In the genomic region with DNA sequence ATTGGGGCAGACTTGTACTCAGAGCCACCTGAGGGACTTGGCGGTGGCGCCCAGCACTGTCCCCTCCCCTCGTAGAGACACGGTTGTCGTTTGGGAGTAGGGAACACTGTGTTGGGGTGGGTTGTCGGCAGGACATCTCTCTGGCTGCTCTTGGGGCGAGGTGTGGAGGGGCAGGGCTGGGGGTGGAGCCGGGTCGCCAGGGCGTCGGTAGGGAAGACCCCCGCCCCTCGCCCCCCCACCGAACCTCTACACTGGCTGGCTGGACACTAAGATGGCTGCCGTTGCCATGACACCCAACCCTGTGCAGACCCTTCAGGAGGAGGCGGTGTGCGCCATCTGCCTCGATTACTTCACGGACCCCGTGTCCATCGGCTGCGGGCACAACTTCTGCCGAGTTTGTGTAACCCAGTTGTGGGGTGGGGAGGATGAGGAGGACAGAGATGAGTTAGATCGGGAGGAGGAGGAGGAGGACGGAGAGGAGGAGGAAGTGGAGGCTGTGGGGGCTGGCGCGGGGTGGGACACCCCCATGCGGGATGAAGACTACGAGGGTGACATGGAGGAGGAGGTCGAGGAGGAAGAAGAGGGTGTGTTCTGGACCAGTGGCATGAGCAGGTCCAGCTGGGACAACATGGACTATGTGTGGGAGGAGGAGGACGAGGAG, we compare ENCODE assay signal across 8 cellular contexts. TPM values are rescaled to one million over a fixed set of nuclear protein-coding genes. Genes with fewer than 3 reads are reported as not detected.
A peak's percentile ranks its signal among the peaks of the same experiment; 100 is the strongest.
DNase-seq lines count a peak whose midpoint lies in the region; ATAC-seq, FAIRE-seq and TF ChIP-seq lines count a peak whose summit lies in the region.

No MANE protein-coding gene starts in this region.

- intact Hi-C loops in K562 (cut with micrococcal nuclease) (loop anchor here (1.0 to 2.0 kb wide), 2 partner anchors 17 to 33 kb away; no protein-coding TSS in a partner anchor), left colon (cut with DNase I, micrococcal nuclease) (no loop called here), stomach (cut with DNase I; ENCODE audit: low total_unique reads) (no loop called here)

- H3K9me3 ChIP-seq in HUES48 (ENCODE audit: control insufficient read depth, insufficient read depth, low read length) = no peaks in the 10 kb centered on the region
- no peaks in the 10 kb centered on the region for H3K9me3 ChIP-seq in K562 (replicated peaks; ENCODE audit: control insufficient read depth, insufficient read depth, low read depth, low read length)
- no peaks in the 10 kb centered on the region for H3K9me3 ChIP-seq in stomach

- no peak for TF ChIP-seq RAD21 in K562 (CRISPR knock-in tag; conservative IDR thresholded peaks at IDR 0.05 in 1 of 2, IDR thresholded peaks at IDR 0.05 in 1 of 2)

- TF ChIP-seq CTCF in K562 (IDR thresholded peaks at IDR 0.05 in 2 of 3, conservative IDR thresholded peaks at IDR 0.05 in 1 of 3; ENCODE audit: insufficient read depth in 2 of 3, low read depth in 1 of 3, low read length in 3 of 3) = no peak
- TF ChIP-seq CTCF in stomach (IDR thresholded peaks at IDR 0.05) = no peak

- peak overlapping the region; percentile 96 for H3K4me2 ChIP-seq in K562 (ENCODE audit: insufficient read depth, low read length)

- WGBS in K562 (ENCODE audit: insufficient coverage, low coverage, missing lambda C conversion rate) = 2% methylated on average over 17 of the region's 31 CpGs
- 1 to 2% (median 2%) methylated on average over 17 to 31 of the region's 31 CpGs for WGBS in stomach, 5 donors

- FAIRE-seq in GM12892 (lab: Jason Lieb, UNC) (peak; percentile 40), K562 (lab: Jason Lieb, UNC) (no peak)

- H3K27ac ChIP-seq in HUES48 (ENCODE audit: low read depth, low read length) = peak overlapping the region; percentile 92
- H3K27ac ChIP-seq in K562 (ENCODE audit: extremely low read depth, low read depth, low read length) = peak overlapping the region; percentile 90
- H3K27ac ChIP-seq in stomach = peak overlapping the region; percentile 88 to 98 (median 96)

- TF ChIP-seq EP300 in K562 (IDR thresholded peaks at IDR 0.05; ENCODE audit: low read length) (no peak), stomach (IDR thresholded peaks at IDR 0.05) (no peak)

- peak overlapping the region; percentile 74 for H2AFZ ChIP-seq in K562 (ENCODE audit: low read depth, low read length)

- TF ChIP-seq POLR2A in GM12892 (IDR thresholded peaks at IDR 0.05; ENCODE audit: low read depth, low read length) = no peak; the same call in 1 of the 2 replicates
- TF ChIP-seq POLR2A in K562 (conservative IDR thresholded peaks at IDR 0.05) = peak; percentile 10; the same call in 1 of the 2 replicates
- no peak for TF ChIP-seq POLR2A in stomach (IDR thresholded peaks at IDR 0.05)

- ATAC-seq in K562 (peak; percentile 1), left colon (peak; percentile 2)

- H3K4me1 ChIP-seq in HUES48 (ENCODE audit: control insufficient read depth, insufficient read depth, low read length) (no peaks in the 10 kb centered on the region), K562 (replicated peaks in 1 of 2; ENCODE audit: control insufficient read depth in 2 of 2, insufficient read depth in 2 of 2, low read length in 2 of 2) (peaks cover 0 to 42% of the 10 kb centered on the region in 2 experiments; a peak in 4 of 5 replicates), stomach (peaks cover 10 to 45% (median 32%) of the 10 kb centered on the region in 4 donors)

- no peaks in the 10 kb centered on the region for H3K9me1 ChIP-seq in K562 (ENCODE audit: control insufficient read depth, insufficient read depth, low read length)

- DNase-seq in GM12892 (ENCODE audit: insufficient read length) (no peak), K562 (ENCODE audit: extremely low read depth in 1 of 4, low spot score in 3 of 4) (no peak), left colon (peak; percentile 73), stomach (peak; percentile 34), germinal center (ENCODE audit: low spot score) (no peak), NCI-H748 (lab: John Stamatoyannopoulos, UW; ENCODE audit: unreplicated experiment) (no peak), NK-92 (lab: John Stamatoyannopoulos, UW; ENCODE audit: unreplicated experiment) (no peak)

- H3K36me3 ChIP-seq in HUES48 (ENCODE audit: control insufficient read depth, insufficient read depth, low read length) (peaks cover 30% of the 10 kb centered on the region), K562 (ENCODE audit: control insufficient read depth, insufficient read depth, low read length) (peaks cover 28% of the 10 kb centered on the region), stomach (peaks cover 10 to 18% (median 13%) of the 10 kb centered on the region in 4 donors)

- H4K20me1 ChIP-seq in K562 (replicated peaks; ENCODE audit: control insufficient read depth, insufficient read depth, low read length) = no peaks in the 10 kb centered on the region

- no peaks in the 10 kb centered on the region for H3K27me3 ChIP-seq in HUES48 (ENCODE audit: control insufficient read depth, insufficient read depth, low read length)
- H3K27me3 ChIP-seq in K562 (ENCODE audit: control insufficient read depth in 2 of 2, insufficient read depth in 2 of 2, low read length in 2 of 2) = no peaks in the 10 kb centered on the region
- H3K27me3 ChIP-seq in stomach = no peaks in the 10 kb centered on the region

- peaks cover 29% of the 10 kb centered on the region for H3K79me2 ChIP-seq in K562 (ENCODE audit: control insufficient read depth, insufficient read depth, low read length)

- TSS peak; percentile 77 for BruUV-seq in K562 (replicated peaks; lab: Mats Ljungman, UMichigan)

- H3K9ac ChIP-seq in HUES48 (ENCODE audit: low read depth, low read length) = peak overlapping the region; percentile 14; the same call in 1 of the 2 replicates
- H3K9ac ChIP-seq in K562 (ENCODE audit: insufficient read depth in 1 of 2, low read depth in 2 of 2, low read length in 2 of 2) = peak overlapping the region; percentile 92 to 96

- CTCF ChIA-PET in K562 (lab: Yijun Ruan, JAX; ENCODE audit: low intra/inter-chr PET ratio) = no interaction called here

- in situ Hi-C loops in K562 (cut with MboI) = no loop called here

- H3K4me3 ChIP-seq in HUES48 (ENCODE audit: low read depth, low read length) (peak overlapping the region; percentile 90), K562 (peak overlapping the region; percentile 86), stomach (peak overlapping the region; percentile 68 to 94 (median 92))

- POLR2A ChIA-PET in K562 (lab: Yijun Ruan, JAX) = interaction anchor here (0.6 to 4.6 kb wide), 9 partner anchors 11 to 80 kb away, joined by 3 to 55 read pairs (median 5); no protein-coding TSS in a partner anchor

RNA-seq across cellular contexts. Expression of a gene that starts 0.8 kb away (rescaled TPM):
- 12.2 TPM for polyA plus RNA-seq in GM12892 (2012; ENCODE audit: missing spikeins)
- total RNA-seq in K562 (2011; cell fraction: chromatin; rRNA removed; ENCODE audit: low replicate concordance) = 93.5 and 120 TPM in 2 replicates
- 59.6 and 64.0 TPM in 2 replicates for total RNA-seq in K562 (2011; cell fraction: nucleolus; rRNA removed)
- 84.3 and 102 TPM in 2 replicates for total RNA-seq in K562 (2011; cell fraction: nucleoplasm; rRNA removed)
- total RNA-seq in K562 (2014; rRNA removed) = 29.5 and 31.6 TPM in 2 replicates
- 11.4 and 14.2 TPM in 2 replicates for total RNA-seq in K562 (2014; rRNA removed; fragmentation: Illumina TruSeq; extraction: Trizol)
- 21.7 and 25.6 TPM in 2 replicates for total RNA-seq in K562 (2015; rRNA removed; fragmentation: Illumina TruSeq; extraction: Trizol)
- total RNA-seq in K562 (2021) = 37.7 and 47.6 TPM in 2 replicates
- polyA plus RNA-seq in K562 (2011; rRNA removed) = 15.6 and 19.3 TPM in 2 replicates
- polyA plus RNA-seq in K562 (2011; cell fraction: cytosol; rRNA removed) = 15.7 and 25.0 TPM in 2 replicates
- polyA plus RNA-seq in K562 (2011; cell fraction: nucleus; rRNA removed) = 121 and 125 TPM in 2 replicates
- 32.5 and 45.1 TPM in 2 replicates for polyA plus RNA-seq in K562 (2012)
- 20.9 and 29.8 TPM in 2 replicates for polyA plus RNA-seq in K562 (2014; fragmentation: Illumina TruSeq; extraction: Trizol)
- 1 to 10 TPM; 1.8 to 2.1 TPM for polyA plus RNA-seq in K562 (2014; fragmentation: Nextera tagmentation; extraction: Ambion mirVana)
- polyA plus RNA-seq in K562 (2014; rRNA removed) = 34.8 and 39.3 TPM in 2 replicates
- polyA minus RNA-seq in K562 (2011; rRNA and poly(A)+ RNA removed) = 14.0 and 16.6 TPM in 2 replicates
- polyA minus RNA-seq in K562 (2011; cell fraction: cytosol; rRNA and poly(A)+ RNA removed) = 7.3 and 9.5 TPM in 2 replicates
- polyA minus RNA-seq in K562 (2011; cell fraction: nucleus; rRNA and poly(A)+ RNA removed) = 19.9 and 22.7 TPM in 2 replicates
- 10 to 100 TPM; 21.5 to 32.0 TPM for total RNA-seq in left colon
- 10 to 100 TPM in 4 of 5 donors, 1 to 10 TPM in 1; 2.3 to 70.4 (median 10.3) TPM for total RNA-seq in stomach
- polyA plus RNA-seq in stomach = 10 to 100 TPM; 13.8 to 26.1 (median 18.2) TPM

RNA-seq across cellular contexts. Expression of a gene that starts 18.9 kb away (rescaled TPM):
- 0.70 TPM for polyA plus RNA-seq in GM12892 (2012; ENCODE audit: missing spikeins)
- total RNA-seq in K562 (2011; cell fraction: chromatin; rRNA removed; ENCODE audit: low replicate concordance) = 5.4 and 8.3 TPM in 2 replicates
- 6.2 and 7.5 TPM in 2 replicates for total RNA-seq in K562 (2011; cell fraction: nucleolus; rRNA removed)
- 7.2 and 7.9 TPM in 2 replicates for total RNA-seq in K562 (2011; cell fraction: nucleoplasm; rRNA removed)
- total RNA-seq in K562 (2014; rRNA removed) (12.9 and 13.8 TPM in 2 replicates), K562 (2014; rRNA removed; fragmentation: Illumina TruSeq; extraction: Trizol) (8.4 and 11.7 TPM in 2 replicates), K562 (2015; rRNA removed; fragmentation: Illumina TruSeq; extraction: Trizol) (8.9 and 9.0 TPM in 2 replicates), K562 (2021) (10.3 and 12.4 TPM in 2 replicates), left colon (10 to 100 TPM in 1 of 2 donors, 1 to 10 TPM in 1; 5.8 to 14.2 TPM), stomach (1 to 10 TPM in 3 of 5 donors, under 1 TPM in 1, not detected in 1; 0.45 to 7.5 (median 3.4) TPM)
- polyA plus RNA-seq in K562 (2011; rRNA removed) (7.1 and 12.6 TPM in 2 replicates), K562 (2014; fragmentation: Illumina TruSeq; extraction: Trizol) (5.4 and 7.7 TPM in 2 replicates), K562 (2014; fragmentation: Nextera tagmentation; extraction: Ambion mirVana) (1 to 10 TPM; 2.6 to 3.2 TPM), K562 (2014; rRNA removed) (12.4 and 14.9 TPM in 2 replicates), stomach (10 to 100 TPM in 1 of 3 donors, 1 to 10 TPM in 1, under 1 TPM in 1; 0.93 to 20.4 (median 3.4) TPM)
- 4.5 and 12.8 TPM in 2 replicates for polyA plus RNA-seq in K562 (2011; cell fraction: cytosol; rRNA removed)
- 8.4 and 8.9 TPM in 2 replicates for polyA plus RNA-seq in K562 (2011; cell fraction: nucleus; rRNA removed)
- polyA plus RNA-seq in K562 (2012) = 6.9 and 17.6 TPM in 2 replicates
- 3.3 and 4.2 TPM in 2 replicates for polyA minus RNA-seq in K562 (2011; rRNA and poly(A)+ RNA removed)
- 3.4 and 4.1 TPM in 2 replicates for polyA minus RNA-seq in K562 (2011; cell fraction: cytosol; rRNA and poly(A)+ RNA removed)
- 2.6 and 3.3 TPM in 2 replicates for polyA minus RNA-seq in K562 (2011; cell fraction: nucleus; rRNA and poly(A)+ RNA removed)

RNA-seq across cellular contexts. Expression of a gene that starts 19.8 kb away (rescaled TPM):
- 3,646 TPM for polyA plus RNA-seq in GM12892 (2012; ENCODE audit: missing spikeins)
- total RNA-seq in K562 (2011; cell fraction: chromatin; rRNA removed; ENCODE audit: low replicate concordance) = 854 and 1,455 TPM in 2 replicates
- total RNA-seq in K562 (2011; cell fraction: nucleolus; rRNA removed) = 1,835 and 1,893 TPM in 2 replicates
- total RNA-seq in K562 (2011; cell fraction: nucleoplasm; rRNA removed) = 1,718 and 2,743 TPM in 2 replicates
- total RNA-seq in K562 (2014; rRNA removed) = 4,051 and 4,420 TPM in 2 replicates
- total RNA-seq in K562 (2014; rRNA removed; fragmentation: Illumina TruSeq; extraction: Trizol) = 2,268 and 2,618 TPM in 2 replicates
- total RNA-seq in K562 (2015; rRNA removed; fragmentation: Illumina TruSeq; extraction: Trizol) = 3,776 and 3,843 TPM in 2 replicates
- total RNA-seq in K562 (2021) = 2,303 and 2,318 TPM in 2 replicates
- 3,764 and 5,908 TPM in 2 replicates for polyA plus RNA-seq in K562 (2011; rRNA removed)
- polyA plus RNA-seq in K562 (2011; cell fraction: cytosol; rRNA removed) = 7,594 and 7,810 TPM in 2 replicates
- polyA plus RNA-seq in K562 (2011; cell fraction: nucleus; rRNA removed) = 2,830 and 3,465 TPM in 2 replicates
- 3,329 and 5,405 TPM in 2 replicates for polyA plus RNA-seq in K562 (2012)
- polyA plus RNA-seq in K562 (2014; fragmentation: Illumina TruSeq; extraction: Trizol) = 3,833 and 4,270 TPM in 2 replicates
- 1,000 to 10,000 TPM; 3,894 to 5,311 TPM for polyA plus RNA-seq in K562 (2014; fragmentation: Nextera tagmentation; extraction: Ambion mirVana)
- polyA plus RNA-seq in K562 (2014; rRNA removed) = 3,427 and 3,846 TPM in 2 replicates
- 4,917 and 6,085 TPM in 2 replicates for polyA minus RNA-seq in K562 (2011; rRNA and poly(A)+ RNA removed)
- polyA minus RNA-seq in K562 (2011; cell fraction: cytosol; rRNA and poly(A)+ RNA removed) = 3,397 and 3,535 TPM in 2 replicates
- polyA minus RNA-seq in K562 (2011; cell fraction: nucleus; rRNA and poly(A)+ RNA removed) = 973 and 1,854 TPM in 2 replicates
- 1,000 to 10,000 TPM; 1,192 to 1,207 TPM for total RNA-seq in left colon
- total RNA-seq in stomach = 1,000 to 10,000 TPM in 3 of 5 donors, 100 to 1,000 TPM in 2; 814 to 2,131 (median 1,334) TPM
- 1,000 to 10,000 TPM; 2,190 to 3,034 (median 2,228) TPM for polyA plus RNA-seq in stomach

RNA-seq across cellular contexts. Expression of a gene that starts 37.1 kb away (rescaled TPM):
- polyA plus RNA-seq in GM12892 (2012; ENCODE audit: missing spikeins) = 13.4 TPM
- 34.8 and 81.1 TPM in 2 replicates for total RNA-seq in K562 (2011; cell fraction: chromatin; rRNA removed; ENCODE audit: low replicate concordance)
- 29.7 and 40.4 TPM in 2 replicates for total RNA-seq in K562 (2011; cell fraction: nucleolus; rRNA removed)
- total RNA-seq in K562 (2011; cell fraction: nucleoplasm; rRNA removed) = 48.1 and 60.9 TPM in 2 replicates
- total RNA-seq in K562 (2014; rRNA removed) (6.1 and 6.5 TPM in 2 replicates), K562 (2014; rRNA removed; fragmentation: Illumina TruSeq; extraction: Trizol) (13.5 and 13.9 TPM in 2 replicates), K562 (2015; rRNA removed; fragmentation: Illumina TruSeq; extraction: Trizol) (10.5 and 12.8 TPM in 2 replicates), K562 (2021) (13.5 and 14.2 TPM in 2 replicates), left colon (10 to 100 TPM; 11.4 to 13.1 TPM), stomach (10 to 100 TPM; 11.9 to 29.9 (median 14.3) TPM)
- polyA plus RNA-seq in K562 (2011; rRNA removed) (21.9 and 24.1 TPM in 2 replicates), K562 (2014; fragmentation: Illumina TruSeq; extraction: Trizol) (15.8 and 17.2 TPM in 2 replicates), K562 (2014; fragmentation: Nextera tagmentation; extraction: Ambion mirVana) (1 to 10 TPM; 3.3 to 3.7 TPM), K562 (2014; rRNA removed) (18.0 and 20.0 TPM in 2 replicates), stomach (1 to 10 TPM; 3.8 to 8.1 (median 3.9) TPM)
- 5.6 and 11.8 TPM in 2 replicates for polyA plus RNA-seq in K562 (2011; cell fraction: cytosol; rRNA removed)
- 30.2 and 31.5 TPM in 2 replicates for polyA plus RNA-seq in K562 (2011; cell fraction: nucleus; rRNA removed)
- 12.9 and 20.0 TPM in 2 replicates for polyA plus RNA-seq in K562 (2012)
- 17.6 and 20.0 TPM in 2 replicates for polyA minus RNA-seq in K562 (2011; rRNA and poly(A)+ RNA removed)
- polyA minus RNA-seq in K562 (2011; cell fraction: cytosol; rRNA and poly(A)+ RNA removed) = 6.1 and 6.8 TPM in 2 replicates
- 11.4 and 21.9 TPM in 2 replicates for polyA minus RNA-seq in K562 (2011; cell fraction: nucleus; rRNA and poly(A)+ RNA removed)

Comparison
In these comparisons a context has a peak if more than half of its experiments do, and no peak if none do; other contexts are left out.
1. DNase-seq: peak in left colon (2 of 2) and stomach (single experiment); none in GM12892 (single experiment), K562 (0 of 4), germinal center (single experiment), NCI-H748 (single experiment) and NK-92 (single experiment).
2. Peak in every context shown above with its lines, with median percentiles within 50 percentile points of each other: H3K27ac ChIP-seq and H3K4me3 ChIP-seq.